11 cellular contexts compared by ENCODE assay signal in the genomic region with DNA sequence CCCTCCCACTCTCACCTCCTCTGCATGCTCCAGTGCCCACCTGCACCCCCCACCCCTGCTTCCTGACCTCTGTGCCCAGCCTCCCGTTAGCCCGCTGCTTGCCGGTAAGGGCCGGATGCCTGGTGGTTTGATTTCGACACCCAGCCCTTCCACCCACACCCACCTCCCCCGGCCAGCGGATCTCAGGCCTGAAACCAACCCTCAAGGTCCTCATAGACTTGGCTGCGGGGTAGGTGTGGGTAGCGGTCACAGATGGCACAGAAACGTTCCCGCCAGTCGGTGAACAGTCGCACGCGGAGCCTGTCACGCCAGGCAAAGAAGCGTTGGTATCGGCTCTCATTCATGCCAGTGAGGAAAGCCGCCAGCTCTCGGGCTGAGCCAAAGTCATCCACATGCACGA. TPM values are rescaled to one million over a fixed set of nuclear protein-coding genes. Genes with fewer than 3 reads are reported as not detected.
DNase-seq lines count a peak whose midpoint lies in the region; ATAC-seq and TF ChIP-seq lines count a peak whose summit lies in the region.
"Had no signal": no experiment of that assay in that cellular context is flagged by ENCODE, and none has a peak within 500 bp of the region (broad histone marks: within the 10 kb centered on the region; RNA-seq: fewer than 3 reads in every experiment).

No MANE protein-coding gene starts in this region.

- no peak for TF ChIP-seq POLR2A in gastroesophageal sphincter (IDR thresholded peaks at IDR 0.05)

- H3K36me3 ChIP-seq in HEK293 (ENCODE audit: control insufficient read depth in 2 of 2, insufficient read depth in 1 of 2, low read length in 2 of 2) (no peaks in the 10 kb centered on the region), gastroesophageal sphincter (no peaks in the 10 kb centered on the region)

- ATAC-seq in activated naive CD4-positive, alpha-beta T cell treated with anti-CD3 and anti-CD28 coated beads, Interleukin-2, amount 50 U/mL, for 72 hours = peak in 1 of 2 donors; percentile 21
- ATAC-seq in gastroesophageal sphincter = no peak
- ATAC-seq: GM23338 had no signal

- POLR2A ChIA-PET in HEK293 (lab: Yijun Ruan, JAX) = interaction anchor here (0.6 to 0.8 kb wide), 2 partner anchors 8 to 23 kb away, joined by 3 to 4 read pairs; no protein-coding TSS in a partner anchor

- H3K4me3 Mint-ChIP-seq in progenitor cell of endocrine pancreas (ENCODE audit: low read depth) = no peak overlapping the region
- H3K4me3 Mint-ChIP-seq: GM23338 had no signal

- CTCF ChIA-PET in HEK293 (lab: Yijun Ruan, JAX) = interaction anchor here (0.7 to 5.8 kb wide), 18 partner anchors 11 to 253 kb away, joined by 3 to 86 read pairs (median 14); partner anchors contain the start of genes CLIC3, NPDC1 and SAPCD2

- peak; percentile 76 for DNase-seq in SKM-1 (lab: John Stamatoyannopoulos, UW; ENCODE audit: unreplicated experiment)
- peak in 1 of 2 donors; percentile 83 for DNase-seq in activated naive CD4-positive, alpha-beta T cell treated with anti-CD3 and anti-CD28 coated beads, Interleukin-2, amount 50 U/mL, for 72 hours (ENCODE audit: low spot score in 2 of 2)
- DNase-seq in stimulated activated CD4-positive, alpha-beta T cell treated with anti-CD3 and anti-CD28 coated beads, Interleukin-1b, Interleukin-23, amount 100 ng/mL, for 48 hours = peak; percentile 44
- DNase-seq in progenitor cell of endocrine pancreas (ENCODE audit: low spot score, unreplicated experiment) = no peak
- DNase-seq in GOT3 (lab: John Stamatoyannopoulos, UW) = no peak
- DNase-seq in GM20000 (ENCODE audit: low spot score) = no peak
- DNase-seq: NCI-H82 had no signal

- TF ChIP-seq CTCF in HEK293 (tag by site-specific recombination; IDR thresholded peaks at IDR 0.05) = no peak
- no peak for TF ChIP-seq CTCF in progenitor cell of endocrine pancreas (IDR thresholded peaks at IDR 0.05; ENCODE audit: unreplicated experiment)
- no peak for TF ChIP-seq CTCF in GM20000 (IDR thresholded peaks at IDR 0.05; ENCODE audit: extremely low read depth, missing control alignments)
- TF ChIP-seq CTCF in gastroesophageal sphincter (IDR thresholded peaks at IDR 0.05) = no peak

- H3K27ac ChIP-seq in HEK293 (ENCODE audit: extremely low read depth, low read depth, low read length) (no peak overlapping the region), gastroesophageal sphincter (no peak overlapping the region)

- no peaks in the 10 kb centered on the region for H3K9me3 Mint-ChIP-seq in activated naive CD4-positive, alpha-beta T cell treated with anti-CD3 and anti-CD28 coated beads, Interleukin-2, amount 50 U/mL, for 72 hours
- no peaks in the 10 kb centered on the region for H3K9me3 Mint-ChIP-seq in progenitor cell of endocrine pancreas (ENCODE audit: low read depth)
- H3K9me3 Mint-ChIP-seq: GM23338 had no signal

- H3K4me1 Mint-ChIP-seq in progenitor cell of endocrine pancreas (ENCODE audit: low read depth) = peaks cover 2% of the 10 kb centered on the region
- H3K4me1 Mint-ChIP-seq: GM23338 had no signal

- H3K4me1 ChIP-seq in HEK293 (ENCODE audit: control insufficient read depth, insufficient read depth, low read length) (peaks cover 2% of the 10 kb centered on the region; the same call in 1 of the 2 replicates), gastroesophageal sphincter (peaks cover 0 to 51% (median 34%) of the 10 kb centered on the region in 3 donors)

- H3K4me3 ChIP-seq in HEK293 (ENCODE audit: low read depth, low read length) (no peak overlapping the region), gastroesophageal sphincter (no peak overlapping the region)
- H3K4me3 ChIP-seq: GM23338 had no signal

- H3K27ac Mint-ChIP-seq in activated naive CD4-positive, alpha-beta T cell treated with anti-CD3 and anti-CD28 coated beads, Interleukin-2, amount 50 U/mL, for 72 hours = peak overlapping the region; percentile 22 to 68
- no peak overlapping the region for H3K27ac Mint-ChIP-seq in progenitor cell of endocrine pancreas
- H3K27ac Mint-ChIP-seq: GM23338 had no signal

- WGBS in gastroesophageal sphincter (ENCODE audit: low coverage in 1 of 2), 2 donors = 40 to 80% methylated on average over 1 of the region's 21 CpGs

- H3K27me3 Mint-ChIP-seq in progenitor cell of endocrine pancreas = peaks cover 5% of the 10 kb centered on the region

- peaks cover 13% of the 10 kb centered on the region for H3K27me3 ChIP-seq in gastroesophageal sphincter

- TF ChIP-seq EP300 in gastroesophageal sphincter (IDR thresholded peaks at IDR 0.05) = no peak

- no peaks in the 10 kb centered on the region for H3K36me3 Mint-ChIP-seq in activated naive CD4-positive, alpha-beta T cell treated with anti-CD3 and anti-CD28 coated beads, Interleukin-2, amount 50 U/mL, for 72 hours
- no peaks in the 10 kb centered on the region for H3K36me3 Mint-ChIP-seq in progenitor cell of endocrine pancreas (ENCODE audit: insufficient read depth)

- H3K9me3 ChIP-seq in HEK293 (ENCODE audit: control insufficient read depth, insufficient read depth, low read depth, low read length) (no peaks in the 10 kb centered on the region), gastroesophageal sphincter (no peaks in the 10 kb centered on the region)

TF ChIP-seq in HEK293, 187 proteins besides CTCF, POLR2A, EP300 and RAD21:
- TF ChIP-seq ZNF768 (tag by site-specific recombination; IDR thresholded peaks at IDR 0.05) (no peak), ZNF341 (tag by site-specific recombination; IDR thresholded peaks at IDR 0.05; ENCODE audit: low read depth) (peak; percentile 54; the same call in 1 of the 2 replicates), ZFHX2 (tag by site-specific recombination; conservative IDR thresholded peaks at IDR 0.05) (peak; percentile 86), EGR2 (tag by site-specific recombination; IDR thresholded peaks at IDR 0.05; ENCODE audit: low read depth) (peak; percentile 86)

RNA-seq across cellular contexts. Expression of gene FUT7, which starts 1.4 kb away (rescaled TPM):
- 1 to 10 TPM; 1.4 to 1.6 TPM for total RNA-seq in activated naive CD4-positive, alpha-beta T cell treated with anti-CD3 and anti-CD28 coated beads, Interleukin-2, amount 50 U/mL, for 72 hours
- total RNA-seq in progenitor cell of endocrine pancreas = not detected in 2 replicates
- total RNA-seq in gastroesophageal sphincter = under 1 TPM in 1 of 4 donors, not detected in 3; 0.20 TPM
- total RNA-seq: GM23338 had no signal

RNA-seq across cellular contexts. Expression of gene ABCA2, which starts 2.5 kb away (rescaled TPM):
- 10 to 100 TPM; 17.8 to 21.9 TPM for total RNA-seq in activated naive CD4-positive, alpha-beta T cell treated with anti-CD3 and anti-CD28 coated beads, Interleukin-2, amount 50 U/mL, for 72 hours
- total RNA-seq in progenitor cell of endocrine pancreas (26.4 and 30.1 TPM in 2 replicates), gastroesophageal sphincter (10 to 100 TPM; 13.5 to 24.3 (median 19.3) TPM)

RNA-seq across cellular contexts. Expression of gene NPDC1, which starts 15.4 kb away (rescaled TPM):
- 10 to 100 TPM; 29.4 to 34.2 TPM for total RNA-seq in activated naive CD4-positive, alpha-beta T cell treated with anti-CD3 and anti-CD28 coated beads, Interleukin-2, amount 50 U/mL, for 72 hours
- total RNA-seq in progenitor cell of endocrine pancreas (62.0 and 73.2 TPM in 2 replicates), gastroesophageal sphincter (10 to 100 TPM; 50.4 to 69.9 (median 59.5) TPM)

RNA-seq across cellular contexts. Expression of gene ENTPD2, which starts 23.3 kb away (rescaled TPM):
- total RNA-seq in activated naive CD4-positive, alpha-beta T cell treated with anti-CD3 and anti-CD28 coated beads, Interleukin-2, amount 50 U/mL, for 72 hours = under 1 TPM in 1 of 2 donors, not detected in 1; 0.27 TPM
- total RNA-seq in progenitor cell of endocrine pancreas = 0.19 and 0.51 TPM in 2 replicates
- total RNA-seq in gastroesophageal sphincter = 1 to 10 TPM in 1 of 4 donors, under 1 TPM in 1, not detected in 2; 0.58 to 1.6 TPM
- total RNA-seq: activated CD8-positive, alpha-beta memory T cell treated with anti-CD3 and anti-CD28 coated beads for 36 hours had no signal

RNA-seq across cellular contexts. Expression of gene CLIC3, which starts 34.2 kb away (rescaled TPM):
- not detected for total RNA-seq in activated naive CD4-positive, alpha-beta T cell treated with anti-CD3 and anti-CD28 coated beads, Interleukin-2, amount 50 U/mL, for 72 hours
- total RNA-seq in progenitor cell of endocrine pancreas (0.64 TPM in 1 of 2 replicates, not detected in the other), gastroesophageal sphincter (1 to 10 TPM in 3 of 4 donors, under 1 TPM in 1; 0.81 to 5.4 (median 2.2) TPM)
- total RNA-seq: activated CD8-positive, alpha-beta memory T cell treated with anti-CD3 and anti-CD28 coated beads for 36 hours had no signal

Comparison
In these comparisons a context has a peak if more than half of its experiments do, and no peak if none do; other contexts are left out.
1. DNase-seq: peak in SKM-1 (single experiment) and stimulated activated CD4-positive, alpha-beta T cell treated with anti-CD3 and anti-CD28 coated beads, Interleukin-1b, Interleukin-23, amount 100 ng/mL, for 48 hours (single experiment); none in progenitor cell of endocrine pancreas (single experiment), GOT3 (single experiment) and GM20000 (single experiment).